ENCODE assay signal across 8 cellular contexts in genomic region chr2:20051518-20052228, GRCh38. TPM values are rescaled to one million over a fixed set of nuclear protein-coding genes. Genes with fewer than 3 reads are reported as not detected.
DNase-seq lines count a peak whose midpoint lies in the region; ATAC-seq, FAIRE-seq and TF ChIP-seq lines count a peak whose summit lies in the region.

Gene LAPTM4A (minus strand): TSS chr2:20051628. CDS start chr2:20051520, 108 bp downstream.

- DNase-seq in NCI-H187 (lab: John Stamatoyannopoulos, UW) (peak; percentile 99 to 100), T-helper 2 cell (peak; percentile 91 to 100 (median 97)), anterior cingulate cortex (lab: John Stamatoyannopoulos, UW) (peak; percentile 89 to 100 (median 98)), left ventricle myocardium superior (peak; percentile 99), psoas muscle (peak; percentile 98 to 99), urothelium cell line (ENCODE audit: low spot score) (peak; percentile 99)

- 0% methylated on average over 47 of the region's 47 CpGs for WGBS in psoas muscle, 3 donors

- H3K27ac ChIP-seq in psoas muscle: peak within 1 kb of the TSS; percentile 98

- peak; percentile 96 for ATAC-seq in GM18502 (IDR thresholded peaks at IDR 0.05; ENCODE audit: poor library complexity, unreplicated experiment)
- ATAC-seq in HG02943 (IDR thresholded peaks at IDR 0.05; ENCODE audit: low read depth, unreplicated experiment): peak; percentile 98
- ATAC-seq in left ventricle myocardium superior: peak; percentile 96
- peak; percentile 97 to 99 (median 98) for ATAC-seq in psoas muscle

- intact Hi-C loops in left ventricle myocardium superior (cut with micrococcal nuclease) (no loop called here), psoas muscle (cut with DNase I) (loop anchor here (2.0 to 5.0 kb wide), 2 partner anchors 41 to 47 kb away; no protein-coding TSS in a partner anchor)

- H3K4me3 ChIP-seq in psoas muscle: peak within 1 kb of the TSS; percentile 71

- no peaks in the 10 kb centered on the region for H3K9me3 ChIP-seq in psoas muscle

- FAIRE-seq in urothelium cell line (lab: Jason Lieb, UNC): peak; percentile 72

- no peaks in the 10 kb centered on the region for H3K36me3 ChIP-seq in psoas muscle (ENCODE audit: insufficient read depth in 1 of 2, low read depth in 1 of 2)

- peaks cover 33% of the 10 kb centered on the region for H3K4me1 ChIP-seq in psoas muscle

- H3K27me3 ChIP-seq in psoas muscle (ENCODE audit: insufficient read depth in 3 of 3, low read length in 2 of 3): no peaks in the 10 kb centered on the region

- TF ChIP-seq CTCF in psoas muscle (IDR thresholded peaks at IDR 0.05): peak; percentile 20

RNA-seq across cellular contexts. Expression of gene LAPTM4A, which starts in this region (rescaled TPM):
- total RNA-seq in left ventricle myocardium superior (246 TPM), psoas muscle (10 to 100 TPM; 68.2 to 78.8 (median 70.5) TPM)
- 100 to 1,000 TPM in 2 of 3 donors, 10 to 100 TPM in 1; 88.7 to 124 (median 104) TPM for polyA plus RNA-seq in psoas muscle

Comparison
In these comparisons a context has a peak if more than half of its experiments do, and no peak if none do; other contexts are left out.
1. Peak in every context shown above with its lines: DNase-seq, ATAC-seq, H3K4me3 ChIP-seq and H3K27ac ChIP-seq.